ENCODE assay signal across 8 cellular contexts in genomic region chr1:1399870-1400575, GRCh38. TPM values are rescaled to one million over a fixed set of nuclear protein-coding genes. Genes with fewer than 3 reads are reported as not detected.
DNase-seq lines count a peak whose midpoint lies in the region; ATAC-seq, FAIRE-seq and TF ChIP-seq lines count a peak whose summit lies in the region.

No MANE protein-coding gene starts in this region.

- H3K27me3 ChIP-seq in right atrium auricular region (no peaks in the 10 kb centered on the region), small intestine (ENCODE audit: control insufficient read depth in 2 of 2, insufficient read depth in 2 of 2, low read length in 2 of 2) (no peaks in the 10 kb centered on the region)

- H3K4me1 ChIP-seq in right atrium auricular region (peaks cover 0 to 32% of the 10 kb centered on the region in 2 donors), small intestine (ENCODE audit: control insufficient read depth in 2 of 2, insufficient read depth in 1 of 2, low read depth in 1 of 2, low read length in 1 of 2) (peaks cover 0 to 7% of the 10 kb centered on the region in 2 donors)

- H3K4me1 Mint-ChIP-seq in activated CD8-positive, alpha-beta T cell treated with anti-CD3 and anti-CD28 coated beads, Interleukin-2, amount 10 ng/mL, durations not matched to agents 7 days and 5 days (ENCODE audit: low read depth): peaks cover 52% of the 10 kb centered on the region

- 3 to 5% (median 4%) methylated on average over 34 of the region's 34 CpGs for WGBS in small intestine, 3 donors

- H3K27ac ChIP-seq in right atrium auricular region (peak overlapping the region; percentile 84 to 88), small intestine (ENCODE audit: low read depth in 1 of 2, low read length in 1 of 2) (peak overlapping the region; percentile 71 to 90)

- ATAC-seq in HG02870 (IDR thresholded peaks at IDR 0.05; ENCODE audit: unreplicated experiment): peak; percentile 10
- peak; percentile 1 for ATAC-seq in activated CD8-positive, alpha-beta T cell treated with anti-CD3 and anti-CD28 coated beads, Interleukin-2, amount 10 ng/mL, durations not matched to agents 7 days and 5 days
- no peak for ATAC-seq in activated CD4-positive, CD25-positive, alpha-beta regulatory T cell treated with anti-CD3 and anti-CD28 coated beads, Interleukin-2, amount 50 U/mL, for 24 hours
- no peak for ATAC-seq in GM19328 (IDR thresholded peaks at IDR 0.05; ENCODE audit: unreplicated experiment)

- peaks cover 65% of the 10 kb centered on the region for H3K36me3 Mint-ChIP-seq in activated CD8-positive, alpha-beta T cell treated with anti-CD3 and anti-CD28 coated beads, Interleukin-2, amount 10 ng/mL, durations not matched to agents 7 days and 5 days (ENCODE audit: low read depth)

- H3K4me3 ChIP-seq in right atrium auricular region (peak overlapping the region; percentile 95 to 99), small intestine (ENCODE audit: low read depth in 1 of 2, low read length in 2 of 2) (peak overlapping the region; percentile 89 to 99)

- H3K9me3 Mint-ChIP-seq in activated CD8-positive, alpha-beta T cell treated with anti-CD3 and anti-CD28 coated beads, Interleukin-2, amount 10 ng/mL, durations not matched to agents 7 days and 5 days (ENCODE audit: insufficient read depth): no peaks in the 10 kb centered on the region

- H3K4me3 Mint-ChIP-seq in activated CD8-positive, alpha-beta T cell treated with anti-CD3 and anti-CD28 coated beads, Interleukin-2, amount 10 ng/mL, durations not matched to agents 7 days and 5 days: peak overlapping the region; percentile 92

- TF ChIP-seq CTCF in right atrium auricular region (IDR thresholded peaks at IDR 0.05): no peak

- peaks cover 64% of the 10 kb centered on the region for H3K36me3 ChIP-seq in right atrium auricular region
- H3K36me3 ChIP-seq in small intestine (ENCODE audit: control insufficient read depth in 2 of 2, insufficient read depth in 2 of 2, low read length in 2 of 2): peaks cover 9% of the 10 kb centered on the region in 2 donors

- POLR2A ChIA-PET in activated CD8-positive, alpha-beta T cell treated with anti-CD3 and anti-CD28 coated beads, Interleukin-2, amount 10 ng/mL, durations not matched to agents 7 days and 5 days (lab: Charles Lee): interaction anchor here (0.7 to 3.6 kb wide), 7 partner anchors 8 to 214 kb away, joined by 3 to 41 read pairs (median 6); partner anchors contain the start of genes AURKAIP1 and MRPL20

- FAIRE-seq in small intestine (lab: Jason Lieb, UNC): no peak

- CTCF ChIA-PET in activated CD8-positive, alpha-beta T cell treated with anti-CD3 and anti-CD28 coated beads, Interleukin-2, amount 10 ng/mL, durations not matched to agents 7 days and 5 days (lab: Charles Lee): interaction anchor here (0.8 to 2.9 kb wide), 8 partner anchors 8 to 212 kb away, joined by 3 to 13 read pairs (median 4); partner anchors contain the start of gene AURKAIP1

- DNase-seq in Daoy (ENCODE audit: low read depth) (peak; percentile 42), right atrium auricular region (ENCODE audit: low spot score) (no peak), small intestine (peak; percentile 13), ureter (ENCODE audit: low spot score) (no peak)
- DNase-seq in activated CD8-positive, alpha-beta T cell treated with anti-CD3 and anti-CD28 coated beads, Interleukin-2, amount 10 ng/mL, durations not matched to agents 7 days and 5 days: peak; percentile 45

- peak overlapping the region; percentile 90 for H3K27ac Mint-ChIP-seq in activated CD8-positive, alpha-beta T cell treated with anti-CD3 and anti-CD28 coated beads, Interleukin-2, amount 10 ng/mL, durations not matched to agents 7 days and 5 days

- no peaks in the 10 kb centered on the region for H3K9me3 ChIP-seq in right atrium auricular region
- H3K9me3 ChIP-seq in small intestine (ENCODE audit: control insufficient read depth, low read depth): no peaks in the 10 kb centered on the region

- H3K27me3 Mint-ChIP-seq in activated CD8-positive, alpha-beta T cell treated with anti-CD3 and anti-CD28 coated beads, Interleukin-2, amount 10 ng/mL, durations not matched to agents 7 days and 5 days (ENCODE audit: low read depth): no peaks in the 10 kb centered on the region

RNA-seq across cellular contexts. Expression of gene CCNL2, which starts 0.9 kb away (rescaled TPM):
- 58.8 and 81.7 TPM in 2 replicates for total RNA-seq in Daoy (2014; rRNA removed; shearing (Covaris generic))
- 100 to 1,000 TPM in 1 of 2 experiments, 10 to 100 TPM in 1; 98.3 to 110 TPM for total RNA-seq in activated CD8-positive, alpha-beta T cell treated with anti-CD3 and anti-CD28 coated beads, Interleukin-2, amount 10 ng/mL, durations not matched to agents 7 days and 5 days
- total RNA-seq in right atrium auricular region: 10 to 100 TPM; 41.6 to 44.2 TPM
- 100 to 1,000 TPM in 2 of 3 donors, 10 to 100 TPM in 1; 71.9 to 222 (median 175) TPM for polyA plus RNA-seq in small intestine
- total RNA-seq in ureter: 259 TPM

RNA-seq across cellular contexts. Expression of gene MRPL20, which starts 7.1 kb away (rescaled TPM):
- total RNA-seq in Daoy (2014; rRNA removed; shearing (Covaris generic)): 303 and 385 TPM in 2 replicates
- total RNA-seq in activated CD8-positive, alpha-beta T cell treated with anti-CD3 and anti-CD28 coated beads, Interleukin-2, amount 10 ng/mL, durations not matched to agents 7 days and 5 days: 100 to 1,000 TPM; 111 to 117 TPM
- total RNA-seq in right atrium auricular region (100 to 1,000 TPM; 160 to 218 TPM), ureter (145 TPM)
- polyA plus RNA-seq in small intestine: 100 to 1,000 TPM; 162 to 221 (median 172) TPM

RNA-seq across cellular contexts. Expression of gene ANKRD65, which starts 21.1 kb away (rescaled TPM):
- total RNA-seq in Daoy (2014; rRNA removed; shearing (Covaris generic)): not detected in 2 replicates
- total RNA-seq in activated CD8-positive, alpha-beta T cell treated with anti-CD3 and anti-CD28 coated beads, Interleukin-2, amount 10 ng/mL, durations not matched to agents 7 days and 5 days: not detected
- total RNA-seq in right atrium auricular region (1 to 10 TPM; 2.2 to 2.4 TPM), ureter (40.9 TPM)
- polyA plus RNA-seq in small intestine: 1 to 10 TPM; 1.1 to 1.7 (median 1.4) TPM

RNA-seq across cellular contexts. Expression of gene AURKAIP1, which starts 25.0 kb away (rescaled TPM):
- total RNA-seq in Daoy (2014; rRNA removed; shearing (Covaris generic)): 267 and 308 TPM in 2 replicates
- total RNA-seq in activated CD8-positive, alpha-beta T cell treated with anti-CD3 and anti-CD28 coated beads, Interleukin-2, amount 10 ng/mL, durations not matched to agents 7 days and 5 days: 100 to 1,000 TPM; 120 to 123 TPM
- total RNA-seq in right atrium auricular region (100 to 1,000 TPM; 155 to 159 TPM), ureter (102 TPM)
- polyA plus RNA-seq in small intestine: 100 to 1,000 TPM; 229 to 382 (median 365) TPM

RNA-seq across cellular contexts. Expression of gene VWA1, which starts 35.5 kb away (rescaled TPM):
- total RNA-seq in Daoy (2014; rRNA removed; shearing (Covaris generic)): 2.2 and 5.7 TPM in 2 replicates
- total RNA-seq in activated CD8-positive, alpha-beta T cell treated with anti-CD3 and anti-CD28 coated beads, Interleukin-2, amount 10 ng/mL, durations not matched to agents 7 days and 5 days: under 1 TPM; 0.21 to 0.29 TPM
- total RNA-seq in right atrium auricular region (10 to 100 TPM; 13.0 to 15.2 TPM), ureter (83.3 TPM)
- 10 to 100 TPM in 1 of 3 donors, 1 to 10 TPM in 1, under 1 TPM in 1; 0.67 to 12.7 (median 1.1) TPM for polyA plus RNA-seq in small intestine

Comparison
In these comparisons a context has a peak if more than half of its experiments do, and no peak if none do; other contexts are left out.
1. DNase-seq: peak in Daoy (single experiment), activated CD8-positive, alpha-beta T cell treated with anti-CD3 and anti-CD28 coated beads, Interleukin-2, amount 10 ng/mL, durations not matched to agents 7 days and 5 days (single experiment) and small intestine (single experiment); none in right atrium auricular region (single experiment) and ureter (single experiment).
2. ATAC-seq: peak in HG02870 (single experiment) and activated CD8-positive, alpha-beta T cell treated with anti-CD3 and anti-CD28 coated beads, Interleukin-2, amount 10 ng/mL, durations not matched to agents 7 days and 5 days (single experiment); none in activated CD4-positive, CD25-positive, alpha-beta regulatory T cell treated with anti-CD3 and anti-CD28 coated beads, Interleukin-2, amount 50 U/mL, for 24 hours (0 of 2) and GM19328 (single experiment).
3. RNA of gene ANKRD65, which starts 21.1 kb away (total RNA-seq): 40.9 TPM in ureter (single experiment); 2.2 to 2.4 TPM in right atrium auricular region, not detected in Daoy and not detected in activated CD8-positive, alpha-beta T cell treated with anti-CD3 and anti-CD28 coated beads, Interleukin-2, amount 10 ng/mL, durations not matched to agents 7 days and 5 days; every median in the first group is over 10 times any median in the second.